In genomic region chr11:2912498-2912897, GRCh38 we compare ENCODE assay signal across 1 cellular context.
TF ChIP-seq lines count a peak whose summit lies in the region.

No MANE protein-coding gene starts in this region.

TF ChIP-seq in GM23338, 12 proteins besides CTCF, POLR2A, EP300 and RAD21 (continued from another document):
- TF ChIP-seq ZNF462 (CRISPR knock-in tag; IDR thresholded peaks at IDR 0.05): no peak
- no peak for TF ChIP-seq CREB1 (CRISPR knock-in tag; IDR thresholded peaks at IDR 0.05; ENCODE audit: low read depth)
- no peak for TF ChIP-seq ZNF331 (CRISPR knock-in tag; IDR thresholded peaks at IDR 0.05; ENCODE audit: low read depth)
- TF ChIP-seq ETS1 (IDR thresholded peaks at IDR 0.05): no peak
- no peak for TF ChIP-seq EZH2phosphoT487 (IDR thresholded peaks at IDR 0.05; ENCODE audit: unreplicated experiment)
- no peak for TF ChIP-seq POLR2AphosphoS5 (IDR thresholded peaks at IDR 0.05; ENCODE audit: low read depth)
- no peak for TF ChIP-seq EZH2 (IDR thresholded peaks at IDR 0.05; ENCODE audit: low read depth, unreplicated experiment)
- no peak for TF ChIP-seq ZNF114 (CRISPR knock-in tag; IDR thresholded peaks at IDR 0.05)
- no peak for TF ChIP-seq REST (IDR thresholded peaks at IDR 0.05; ENCODE audit: unreplicated experiment)
- TF ChIP-seq JUNB (IDR thresholded peaks at IDR 0.05; ENCODE audit: unreplicated experiment): no peak
